ENCODE assay signal across 8 cellular contexts in genomic region chr3:32175607-32176197, GRCh38.
DNase-seq lines count a peak whose midpoint lies in the region; ATAC-seq and TF ChIP-seq lines count a peak whose summit lies in the region.

No MANE protein-coding gene starts in this region.

- TF ChIP-seq CTCF in suprapubic skin (IDR thresholded peaks at IDR 0.05): peak; percentile 2 to 49

- no peak for TF ChIP-seq POLR2A in suprapubic skin (IDR thresholded peaks at IDR 0.05)

- H3K4me1 Mint-ChIP-seq in activated T-cell treated with anti-CD3 and anti-CD28 coated beads, Interleukin-2, amount 50 U/mL, for 24 hours (ENCODE audit: low read depth): peaks cover 10% of the 10 kb centered on the region
- peaks cover 9% of the 10 kb centered on the region for H3K4me1 Mint-ChIP-seq in T-helper 2 cell treated with Interferon-gamma antibody and Interleukin-4, amounts not matched to agents 5 μg/mL and 100 μg/mL, for 36 hours (ENCODE audit: low read depth)

- H3K4me3 Mint-ChIP-seq in activated T-cell treated with anti-CD3 and anti-CD28 coated beads, Interleukin-2, amount 50 U/mL, for 24 hours: no peak overlapping the region
- H3K4me3 Mint-ChIP-seq in T-helper 2 cell treated with Interferon-gamma antibody and Interleukin-4, amounts not matched to agents 5 μg/mL and 100 μg/mL, for 36 hours: no peak overlapping the region

- no peaks in the 10 kb centered on the region for H3K27me3 ChIP-seq in suprapubic skin

- no peaks in the 10 kb centered on the region for H3K27me3 Mint-ChIP-seq in activated T-cell treated with anti-CD3 and anti-CD28 coated beads, Interleukin-2, amount 50 U/mL, for 24 hours
- peaks cover 6% of the 10 kb centered on the region for H3K27me3 Mint-ChIP-seq in T-helper 2 cell treated with Interferon-gamma antibody and Interleukin-4, amounts not matched to agents 5 μg/mL and 100 μg/mL, for 36 hours (ENCODE audit: low read depth)

- peaks cover 13% of the 10 kb centered on the region for H3K9me3 Mint-ChIP-seq in activated T-cell treated with anti-CD3 and anti-CD28 coated beads, Interleukin-2, amount 50 U/mL, for 24 hours
- peaks cover 13% of the 10 kb centered on the region for H3K9me3 Mint-ChIP-seq in T-helper 2 cell treated with Interferon-gamma antibody and Interleukin-4, amounts not matched to agents 5 μg/mL and 100 μg/mL, for 36 hours

- no peak for ATAC-seq in HG02938 (IDR thresholded peaks at IDR 0.05; ENCODE audit: unreplicated experiment)

- peaks cover 17% of the 10 kb centered on the region for H3K36me3 Mint-ChIP-seq in activated T-cell treated with anti-CD3 and anti-CD28 coated beads, Interleukin-2, amount 50 U/mL, for 24 hours (ENCODE audit: low read depth)
- H3K36me3 Mint-ChIP-seq in T-helper 2 cell treated with Interferon-gamma antibody and Interleukin-4, amounts not matched to agents 5 μg/mL and 100 μg/mL, for 36 hours (ENCODE audit: low read depth): peaks cover 16% of the 10 kb centered on the region

- H3K4me1 ChIP-seq in suprapubic skin: no peaks in the 10 kb centered on the region

- H3K4me3 ChIP-seq in suprapubic skin: no peak overlapping the region

- H3K9me3 ChIP-seq in suprapubic skin: peaks cover 5% of the 10 kb centered on the region

- TF ChIP-seq EP300 in suprapubic skin (IDR thresholded peaks at IDR 0.05): no peak

- no peak overlapping the region for H3K27ac ChIP-seq in suprapubic skin

- peak; percentile 61 for DNase-seq in activated T-cell treated with anti-CD3 and anti-CD28 coated beads for 1 hour (ENCODE audit: low read depth)
- no peak for DNase-seq in activated T-cell treated with anti-CD3 and anti-CD28 coated beads, Interleukin-2, amount 50 U/mL, for 24 hours
- DNase-seq in MV-4-11 (lab: John Stamatoyannopoulos, UW): peak; percentile 57
- peak; percentile 29 for DNase-seq in T-helper 2 cell treated with Interferon-gamma antibody and Interleukin-4, amounts not matched to agents 5 μg/mL and 100 μg/mL, for 36 hours (ENCODE audit: low spot score)
- peak; percentile 46 for DNase-seq in central memory CD4-positive, alpha-beta T cell
- peak; percentile 41 for DNase-seq in medulla oblongata (ENCODE audit: extremely low spot score)
- DNase-seq in suprapubic skin (ENCODE audit: low spot score in 2 of 2): no peak

- H3K36me3 ChIP-seq in suprapubic skin: no peaks in the 10 kb centered on the region

- H3K27ac Mint-ChIP-seq in activated T-cell treated with anti-CD3 and anti-CD28 coated beads, Interleukin-2, amount 50 U/mL, for 24 hours: no peak overlapping the region
- H3K27ac Mint-ChIP-seq in T-helper 2 cell treated with Interferon-gamma antibody and Interleukin-4, amounts not matched to agents 5 μg/mL and 100 μg/mL, for 36 hours: no peak overlapping the region

- WGBS in suprapubic skin: 43% methylated on average over 7 of the region's 7 CpGs

Comparison
In these comparisons a context has a peak if more than half of its experiments do, and no peak if none do; other contexts are left out.
1. DNase-seq: peak in activated T-cell treated with anti-CD3 and anti-CD28 coated beads for 1 hour (single experiment), MV-4-11 (single experiment), T-helper 2 cell treated with Interferon-gamma antibody and Interleukin-4, amounts not matched to agents 5 μg/mL and 100 μg/mL, for 36 hours (single experiment), central memory CD4-positive, alpha-beta T cell (single experiment) and medulla oblongata (single experiment); none in activated T-cell treated with anti-CD3 and anti-CD28 coated beads, Interleukin-2, amount 50 U/mL, for 24 hours (single experiment) and suprapubic skin (0 of 2).